29 cellular contexts compared by ENCODE assay signal in genomic region chr7:91474074-91474473, GRCh38.
"Had no signal": no experiment of that assay in that cellular context is flagged by ENCODE, and none has a peak within 500 bp of the region (broad histone marks: within the 10 kb centered on the region; RNA-seq: fewer than 3 reads in every experiment).

No MANE protein-coding gene starts in this region.

- H3K9me3 ChIP-seq: colonic mucosa, gastrocnemius medialis had no signal

- H3K27me3 Mint-ChIP-seq: dendritic cell treated with granulocyte-macrophage colony-stimulating factor and Interleukin-4, amounts not matched to agents 40 ng/mL and 50 ng/mL, for 4 days; effector memory CD8-positive, alpha-beta T cell had no signal

- DNase-seq: colonic mucosa; cortex of kidney; dermis blood vessel endothelial cell; dorsolateral prefrontal cortex; effector CD4-positive, alpha-beta T cell; effector CD8-positive, alpha-beta T cell; effector memory CD4-positive, alpha-beta T cell; effector memory CD8-positive, alpha-beta T cell; endodermal cell; erythroblast; esophagus squamous epithelium; foreskin fibroblast; foreskin keratinocyte; foreskin melanocyte; gastrocnemius medialis; glutamatergic neuron; head of caudate nucleus; heart left ventricle; heart right ventricle had no signal

- H3K4me1 ChIP-seq: colonic mucosa, esophagus muscularis mucosa, esophagus squamous epithelium, foreskin keratinocyte, gastrocnemius medialis, gastroesophageal sphincter, heart left ventricle, heart right ventricle had no signal

- H3K4me3 Mint-ChIP-seq: dendritic cell treated with granulocyte-macrophage colony-stimulating factor and Interleukin-4, amounts not matched to agents 40 ng/mL and 50 ng/mL, for 4 days; effector memory CD8-positive, alpha-beta T cell; endodermal cell had no signal

- H3K27ac Mint-ChIP-seq: dendritic cell treated with granulocyte-macrophage colony-stimulating factor and Interleukin-4, amounts not matched to agents 40 ng/mL and 50 ng/mL, for 4 days; effector memory CD8-positive, alpha-beta T cell; endodermal cell had no signal

- H3K36me3 ChIP-seq: colonic mucosa, esophagus muscularis mucosa, esophagus squamous epithelium, gastrocnemius medialis, gastroesophageal sphincter, heart left ventricle, heart right ventricle had no signal

- H3K27ac ChIP-seq: colonic mucosa, coronary artery, dorsolateral prefrontal cortex, epithelial cell of prostate, esophagus muscularis mucosa, esophagus squamous epithelium, foreskin keratinocyte, gastrocnemius medialis, gastroesophageal sphincter, heart left ventricle, heart right ventricle had no signal

- FAIRE-seq: colon, endometrium, endothelial cell of umbilical vein, frontal cortex had no signal

- H3K4me1 Mint-ChIP-seq: endodermal cell had no signal

- ATAC-seq: effector memory CD8-positive, alpha-beta T cell; esophagus mucosa; foreskin keratinocyte; gastrocnemius medialis; gastroesophageal sphincter; heart left ventricle; heart right ventricle had no signal

- H3K4me3 ChIP-seq: colonic mucosa, coronary artery, dorsolateral prefrontal cortex, esophagus muscularis mucosa, esophagus squamous epithelium, gastrocnemius medialis, gastroesophageal sphincter, heart left ventricle, heart right ventricle had no signal

- H3K27me3 ChIP-seq: colonic mucosa, dorsolateral prefrontal cortex, esophagus muscularis mucosa, esophagus squamous epithelium, foreskin keratinocyte, gastrocnemius medialis, gastroesophageal sphincter, heart left ventricle, heart right ventricle had no signal
